In the genomic region with DNA sequence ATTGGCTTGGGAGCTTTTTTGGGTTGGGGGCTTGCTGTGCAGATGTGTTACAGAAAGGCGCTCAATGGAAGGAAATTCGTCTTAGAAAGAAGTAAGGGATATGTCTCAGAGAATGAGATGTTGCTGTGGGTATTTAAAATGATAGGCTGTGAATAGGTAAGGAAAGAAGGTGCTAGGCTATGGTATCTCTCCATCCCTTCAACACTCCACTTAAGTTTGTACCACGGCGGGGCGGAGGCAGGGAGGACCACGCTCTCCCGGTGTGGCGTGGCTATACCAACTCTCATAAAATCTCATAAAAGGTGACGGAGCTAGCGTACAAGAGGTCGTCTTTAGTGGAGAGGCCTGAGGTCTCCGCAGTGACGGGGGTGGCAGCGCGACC, we compare ENCODE assay signal across 8 cellular contexts. TPM values are rescaled to one million over a fixed set of nuclear protein-coding genes. Genes with fewer than 3 reads are reported as not detected.
A peak's percentile ranks its signal among the peaks of the same experiment; 100 is the strongest.
DNase-seq lines count a peak whose midpoint lies in the region; ATAC-seq and TF ChIP-seq lines count a peak whose summit lies in the region.

No MANE protein-coding gene starts in this region.

- H3K4me3 ChIP-seq in skin epidermis = peak overlapping the region; percentile 64 to 94 (median 77)

- peak; percentile 26 for ATAC-seq in GM18511 (IDR thresholded peaks at IDR 0.05; ENCODE audit: unreplicated experiment)
- peak; percentile 38 for ATAC-seq in HG02798 (IDR thresholded peaks at IDR 0.05; ENCODE audit: poor library complexity, unreplicated experiment)
- peak; percentile 48 to 62 for ATAC-seq in left cardiac atrium

- intact Hi-C loops in left cardiac atrium (cut with DNase I) = no loop called here

- H3K27ac ChIP-seq in VCaP = peak overlapping the region; percentile 74
- peak overlapping the region; percentile 35 to 89 (median 82) for H3K27ac ChIP-seq in skin epidermis

- no peak for TF ChIP-seq CTCF in VCaP (conservative IDR thresholded peaks at IDR 0.05)

- DNase-seq in left cardiac atrium (no peak), epidermal melanocyte (ENCODE audit: insufficient read length, low spot score) (no peak), NCI-H1092 (lab: John Stamatoyannopoulos, UW) (no peak)
- no peak for DNase-seq in activated CD4-positive, alpha-beta T cell treated with anti-CD3 and anti-CD28 coated beads, Interleukin-2, amount 50 U/mL, for 1 hour

RNA-seq across cellular contexts. Expression of a gene that starts 0.3 kb away (rescaled TPM):
- total RNA-seq in left cardiac atrium = 10 to 100 TPM in 1 of 2 donors, 1 to 10 TPM in 1; 10.0 to 11.8 TPM

RNA-seq across cellular contexts. Expression of a gene that starts 35.1 kb away (rescaled TPM):
- 10 to 100 TPM; 18.8 TPM for total RNA-seq in left cardiac atrium
